Comparison of ENCODE assay signal across 17 cellular contexts in genomic region chr9:36905101-36906066, GRCh38.
A peak's percentile ranks its signal among the peaks of the same experiment; 100 is the strongest.
DNase-seq lines count a peak whose midpoint lies in the region; ATAC-seq and TF ChIP-seq lines count a peak whose summit lies in the region.
"Had no signal": no experiment of that assay in that cellular context is flagged by ENCODE, and none has a peak within 500 bp of the region (broad histone marks: within the 10 kb centered on the region; RNA-seq: fewer than 3 reads in every experiment).

No MANE protein-coding gene starts in this region.

- no peaks in the 10 kb centered on the region for H3K36me3 Mint-ChIP-seq in activated CD8-positive, alpha-beta memory T cell treated with anti-CD3 and anti-CD28 coated beads, Interleukin-2, amount 10 ng/mL, durations not matched to agents 7 days and 5 days
- no peaks in the 10 kb centered on the region for H3K36me3 Mint-ChIP-seq in endothelial cell (ENCODE audit: low read depth, unreplicated experiment)
- H3K36me3 Mint-ChIP-seq: immature natural killer cell had no signal

- ATAC-seq in activated CD8-positive, alpha-beta memory T cell treated with anti-CD3 and anti-CD28 coated beads, Interleukin-2, amount 10 ng/mL, durations not matched to agents 7 days and 5 days, result no peak
- ATAC-seq in HG02623 (IDR thresholded peaks at IDR 0.05; ENCODE audit: unreplicated experiment), result no peak
- ATAC-seq: activated CD4-positive, alpha-beta T cell treated with anti-CD3 and anti-CD28 coated beads for 36 hours; activated T-cell treated with anti-CD3 and anti-CD28 coated beads, Interleukin-2, amount 50 U/mL, for 72 hours; mucosa of descending colon; psoas muscle had no signal

- H3K36me3 ChIP-seq in OCI-LY3 (replicated peaks; ENCODE audit: low read depth, low read length), result peaks cover 67% of the 10 kb centered on the region
- H3K36me3 ChIP-seq: thoracic aorta had no signal

- no peaks in the 10 kb centered on the region for H3K9me3 Mint-ChIP-seq in activated CD8-positive, alpha-beta memory T cell treated with anti-CD3 and anti-CD28 coated beads, Interleukin-2, amount 10 ng/mL, durations not matched to agents 7 days and 5 days (ENCODE audit: low read depth)
- no peaks in the 10 kb centered on the region for H3K9me3 Mint-ChIP-seq in endothelial cell (ENCODE audit: unreplicated experiment)
- H3K9me3 Mint-ChIP-seq: activated T-cell treated with anti-CD3 and anti-CD28 coated beads, Interleukin-2, amount 50 U/mL, for 72 hours; immature natural killer cell had no signal

- no peak overlapping the region for H2AFZ ChIP-seq in OCI-LY3 (ENCODE audit: low read depth, low read length)

- H3K9me3 ChIP-seq in OCI-LY3 (ENCODE audit: insufficient read depth, low read length), result no peaks in the 10 kb centered on the region
- H3K9me3 ChIP-seq: mucosa of descending colon, psoas muscle, thoracic aorta had no signal

- H4K20me1 ChIP-seq in OCI-LY3 (ENCODE audit: insufficient read depth, low read length), result peaks cover 87% of the 10 kb centered on the region

- no peak overlapping the region for H3K4me3 Mint-ChIP-seq in activated CD8-positive, alpha-beta memory T cell treated with anti-CD3 and anti-CD28 coated beads, Interleukin-2, amount 10 ng/mL, durations not matched to agents 7 days and 5 days
- H3K4me3 Mint-ChIP-seq in endothelial cell (ENCODE audit: unreplicated experiment), result no peak overlapping the region
- H3K4me3 Mint-ChIP-seq: activated CD4-positive, alpha-beta T cell treated with anti-CD3 and anti-CD28 coated beads for 36 hours; activated T-cell treated with anti-CD3 and anti-CD28 coated beads, Interleukin-2, amount 50 U/mL, for 72 hours; immature natural killer cell had no signal

- peaks cover 60% of the 10 kb centered on the region for H3K27me3 Mint-ChIP-seq in activated CD8-positive, alpha-beta memory T cell treated with anti-CD3 and anti-CD28 coated beads, Interleukin-2, amount 10 ng/mL, durations not matched to agents 7 days and 5 days
- H3K27me3 Mint-ChIP-seq in endothelial cell (ENCODE audit: unreplicated experiment), result no peaks in the 10 kb centered on the region

- H3K27ac Mint-ChIP-seq in activated CD8-positive, alpha-beta memory T cell treated with anti-CD3 and anti-CD28 coated beads, Interleukin-2, amount 10 ng/mL, durations not matched to agents 7 days and 5 days, result no peak overlapping the region
- H3K27ac Mint-ChIP-seq in endothelial cell (ENCODE audit: unreplicated experiment), result no peak overlapping the region
- H3K27ac Mint-ChIP-seq: activated CD4-positive, alpha-beta T cell treated with anti-CD3 and anti-CD28 coated beads for 36 hours; activated T-cell treated with anti-CD3 and anti-CD28 coated beads, Interleukin-2, amount 50 U/mL, for 72 hours; immature natural killer cell had no signal

- DNase-seq in activated CD8-positive, alpha-beta memory T cell treated with anti-CD3 and anti-CD28 coated beads, Interleukin-2, amount 50 U/mL, for 48 hours, result peak; percentile 33
- DNase-seq in activated CD8-positive, alpha-beta memory T cell treated with anti-CD3 and anti-CD28 coated beads, Interleukin-2, amount 10 ng/mL, durations not matched to agents 7 days and 5 days, result no peak
- DNase-seq in endothelial cell (ENCODE audit: low spot score) (no peak), retinal pigment epithelial cell (ENCODE audit: low read depth) (no peak), NCI-H187 treated with DMSO at 0.1 percent for 48 hours (lab: John Stamatoyannopoulos, UW) (no peak), OCI-M2 (lab: John Stamatoyannopoulos, UW; ENCODE audit: unreplicated experiment) (no peak)
- DNase-seq: activated CD4-positive, alpha-beta T cell treated with anti-CD3 and anti-CD28 coated beads for 36 hours; activated T-cell treated with anti-CD3 and anti-CD28 coated beads, Interleukin-2, amount 50 U/mL, for 72 hours; amygdala; DMS79; effector CD4-positive, alpha-beta T cell; immature natural killer cell; mucosa of descending colon; psoas muscle had no signal

- no peak overlapping the region for H3K4me2 ChIP-seq in OCI-LY3 (ENCODE audit: low read length)

- H3K27me3 ChIP-seq in OCI-LY3 (ENCODE audit: low read depth, low read length), result no peaks in the 10 kb centered on the region

- H3K27ac ChIP-seq in OCI-LY3 (ENCODE audit: low read length), result no peak overlapping the region
- H3K27ac ChIP-seq: psoas muscle, thoracic aorta had no signal

- peaks cover 16% of the 10 kb centered on the region for H3K4me1 Mint-ChIP-seq in activated CD8-positive, alpha-beta memory T cell treated with anti-CD3 and anti-CD28 coated beads, Interleukin-2, amount 10 ng/mL, durations not matched to agents 7 days and 5 days
- H3K4me1 Mint-ChIP-seq in endothelial cell (ENCODE audit: unreplicated experiment), result no peaks in the 10 kb centered on the region
- H3K4me1 Mint-ChIP-seq: activated CD4-positive, alpha-beta T cell treated with anti-CD3 and anti-CD28 coated beads for 36 hours; immature natural killer cell had no signal

- H3K4me1 ChIP-seq in OCI-LY3 (ENCODE audit: low read length), result peaks cover 10% of the 10 kb centered on the region
- H3K4me1 ChIP-seq: psoas muscle had no signal

- CTCF ChIA-PET in activated CD8-positive, alpha-beta memory T cell treated with anti-CD3 and anti-CD28 coated beads, Interleukin-2, amount 10 ng/mL, durations not matched to agents 7 days and 5 days (lab: Charles Lee), result no interaction called here

- peak; percentile 16; the same call in 1 of the 2 replicates for TF ChIP-seq CTCF in OCI-LY3 (IDR thresholded peaks at IDR 0.05; ENCODE audit: low read depth, low read length)
- peak; percentile 33 for TF ChIP-seq CTCF in endothelial cell (IDR thresholded peaks at IDR 0.05; ENCODE audit: unreplicated experiment)
- peak; percentile 28 for TF ChIP-seq CTCF in retinal pigment epithelial cell (conservative IDR thresholded peaks at IDR 0.05; ENCODE audit: low read depth, low read length)

- no peak overlapping the region for H3K9ac ChIP-seq in OCI-LY3 (ENCODE audit: low read length)

- peaks cover 90% of the 10 kb centered on the region for H3K79me2 ChIP-seq in OCI-LY3 (ENCODE audit: low read length)

- no peak overlapping the region for H3K4me3 ChIP-seq in OCI-LY3 (ENCODE audit: low read length)
- no peak overlapping the region for H3K4me3 ChIP-seq in retinal pigment epithelial cell (ENCODE audit: low read length)
- H3K4me3 ChIP-seq: mucosa of descending colon, psoas muscle, thoracic aorta had no signal
